In genomic region chr2:107354143-107354542, GRCh38 we compare ENCODE assay signal across 26 cellular contexts.
"Had no signal": no experiment of that assay in that cellular context is flagged by ENCODE, and none has a peak within 500 bp of the region (broad histone marks: within the 10 kb centered on the region; RNA-seq: fewer than 3 reads in every experiment).

No MANE protein-coding gene starts in this region.

- H3K36me3 ChIP-seq: stomach, suprapubic skin, thoracic aorta, thyroid gland, tibial artery, tibial nerve, transverse colon, upper lobe of left lung, upper lobe of right lung, uterus, vagina had no signal

- H3K4me3 ChIP-seq: stomach, suprapubic skin, testis, thoracic aorta, thyroid gland, tibial artery, tibial nerve, transverse colon, upper lobe of left lung, upper lobe of right lung, uterus, vagina had no signal

- H3K27me3 ChIP-seq: stomach, suprapubic skin, testis, thyroid gland, tibial artery, tibial nerve, transverse colon, upper lobe of left lung, upper lobe of right lung, uterus, vagina had no signal

- DNase-seq: stimulated activated CD4-positive, alpha-beta T cell treated with anti-CD3 and anti-CD28 coated beads, Interleukin-2, amount 100 ng/mL, for 48 hours; stimulated activated CD4-positive, alpha-beta T cell treated with anti-CD3 and anti-CD28 coated beads, Interleukin-4, amount 100 ng/mL, for 1 hour; stimulated activated CD4-positive, alpha-beta T cell treated with anti-CD3 and anti-CD28 coated beads, Interleukin-4, amount 100 ng/mL, for 24 hours; stimulated activated CD4-positive, alpha-beta T cell treated with anti-CD3 and anti-CD28 coated beads, Interleukin-4, amount 100 ng/mL, for 4 hours; stimulated activated CD8-positive, alpha-beta memory T cell treated with anti-CD3 and anti-CD28 coated beads, Interleukin-4, amount 100 ng/mL, for 48 hours; stimulated activated naive B cell treated with anti-CD40 and anti-IgM and Interleukin-4, amounts not matched to agents 10 μg/mL and 1 μg/mL and 100 μg/mL, for 72 hours; stimulated activated naive CD4-positive, alpha-beta T cell; stimulated activated naive CD4-positive, alpha-beta T cell treated with Interleukin-2 at 50 U/mL for 16 hours; stimulated activated naive CD8-positive, alpha-beta T cell treated with anti-CD3 and anti-CD28 coated beads, Interleukin-15, amount 100 ng/mL, for 72 hours; stimulated activated naive CD8-positive, alpha-beta T cell treated with anti-CD3 and anti-CD28 coated beads, Interleukin-15, Interleukin-2, amounts not matched to agents 100 U/mL and 50 U/mL, for 24 hours; stomach; substantia nigra; testis; thyroid gland; tibial artery; transverse colon; trophoblast cell; upper lobe of left lung; upper lobe of right lung; uterus had no signal

- ATAC-seq: stimulated activated effector memory CD8-positive, alpha-beta T cell treated with anti-CD3 and anti-CD28 coated beads, Interleukin-12 subunit alpha, Interleukin-12 subunit beta, amount 100 ng/mL, for 72 hours; stimulated activated memory B cell treated with anti-CD40 and anti-IgM and Interleukin-4, amounts not matched to agents 10 μg/mL and 1 μg/mL and 100 μg/mL, for 72 hours; stimulated activated naive B cell treated with anti-CD40 and anti-IgM and Interleukin-4, amounts not matched to agents 10 μg/mL and 1 μg/mL and 100 μg/mL, for 72 hours; stimulated activated naive CD8-positive, alpha-beta T cell treated with anti-CD3 and anti-CD28 coated beads, Interleukin-15, amount 100 ng/mL, for 72 hours; stimulated activated naive CD8-positive, alpha-beta T cell treated with anti-CD3 and anti-CD28 coated beads, Interleukin-15, Interleukin-2, amounts not matched to agents 100 U/mL and 50 U/mL, for 24 hours; upper lobe of right lung had no signal

- H3K27ac ChIP-seq: stomach, suprapubic skin, testis, thoracic aorta, thyroid gland, tibial artery, tibial nerve, transverse colon, upper lobe of left lung, upper lobe of right lung, uterus, vagina had no signal

- H3K4me1 ChIP-seq: stomach, suprapubic skin, testis, tibial artery, tibial nerve, transverse colon, upper lobe of left lung, upper lobe of right lung, uterus, vagina had no signal

- H3K9me3 ChIP-seq: suprapubic skin, testis, thoracic aorta, thyroid gland, tibial artery, transverse colon, upper lobe of left lung, upper lobe of right lung, uterus, vagina had no signal
